Comparison of ENCODE assay signal across 41 cellular contexts in the genomic region with DNA sequence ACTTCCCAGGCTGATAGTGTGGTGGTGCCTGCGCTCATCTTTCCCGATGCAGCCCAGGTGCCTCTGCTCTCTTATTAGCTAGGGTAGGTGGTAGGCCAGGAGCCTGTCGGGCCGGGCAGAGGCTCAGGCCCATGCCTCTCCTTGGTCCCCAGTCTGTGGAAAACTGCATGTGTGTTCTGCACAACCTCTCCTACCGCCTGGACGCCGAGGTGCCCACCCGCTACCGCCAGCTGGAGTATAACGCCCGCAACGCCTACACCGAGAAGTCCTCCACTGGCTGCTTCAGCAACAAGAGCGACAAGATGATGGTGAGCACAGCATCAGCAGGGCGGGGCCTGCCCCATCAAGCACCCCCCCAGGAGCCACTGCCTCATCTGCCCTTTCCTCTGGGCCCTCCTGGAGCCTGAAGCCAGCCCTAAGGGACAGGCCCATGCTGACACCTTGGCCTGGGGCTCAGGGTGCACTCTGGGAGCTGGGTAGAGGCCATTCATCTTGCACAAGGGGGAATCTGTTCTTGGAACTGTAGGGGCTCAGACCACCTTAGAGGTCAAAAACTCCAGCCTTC. TPM values are rescaled to one million over a fixed set of nuclear protein-coding genes. Genes with fewer than 3 reads are reported as not detected.
"Had no signal": no experiment of that assay in that cellular context is flagged by ENCODE, and none has a peak within 500 bp of the region (broad histone marks: within the 10 kb centered on the region; RNA-seq: fewer than 3 reads in every experiment).

No MANE protein-coding gene starts in this region.

- H3K9me3 ChIP-seq: adrenal gland, ascending aorta, breast epithelium, colonic mucosa, esophagus squamous epithelium, gastroesophageal sphincter had no signal

- H3K4me1 ChIP-seq: adrenal gland, ascending aorta, breast epithelium, colonic mucosa, gastroesophageal sphincter had no signal

- H3K27ac ChIP-seq: adrenal gland, ascending aorta, breast epithelium, cardiac muscle cell, colonic mucosa, epithelial cell of prostate, gastroesophageal sphincter, WERI-Rb-1 had no signal

- H3K27ac Mint-ChIP-seq: activated B cell treated with CpG ODN at 0.5 μM for 24 hours; activated CD4-positive, alpha-beta memory T cell treated with anti-CD3 and anti-CD28 coated beads for 36 hours; activated CD4-positive, alpha-beta T cell treated with anti-CD3 and anti-CD28 coated beads for 36 hours; activated CD4-positive, alpha-beta T cell treated with anti-CD3 and anti-CD28 coated beads, Interleukin-2, amount 10 ng/mL, durations not matched to agents 24 days and 14 days; activated CD8-positive, alpha-beta memory T cell treated with anti-CD3 and anti-CD28 coated beads, Interleukin-2, amount 10 ng/mL, durations not matched to agents 7 days and 5 days; activated CD8-positive, alpha-beta T cell treated with anti-CD3 and anti-CD28 coated beads, Interleukin-2, amount 10 ng/mL, durations not matched to agents 7 days and 5 days; activated naive CD4-positive, alpha-beta T cell treated with anti-CD3 and anti-CD28 coated beads for 36 hours; activated naive CD4-positive, alpha-beta T cell treated with anti-CD3 and anti-CD28 coated beads, Interleukin-2, amount 50 U/mL, for 24 hours; activated naive CD8-positive, alpha-beta T cell treated with anti-CD3 and anti-CD28 coated beads for 36 hours; activated naive CD8-positive, alpha-beta T cell treated with anti-CD3 and anti-CD28 coated beads, Interleukin-2, amount 50 U/mL, for 24 hours; activated T-helper 1 cell treated with anti-CD3 and anti-CD28 coated beads, Interleukin-12 subunit alpha, Interleukin-12 subunit beta, Interleukin-2, Interleukin-4 antibody, amounts not matched to agents 30 ng/mL and 10 ng/mL and 1 ng/mL, durations not matched to agents 14 hours and 24 hours and 36 hours; activated T-helper 2 cell treated with anti-CD3 and anti-CD28 coated beads, Interferon-gamma antibody, Interleukin-2, Interleukin-4, amounts not matched to agents 10 μg/mL and 5 μg/mL and 100 μg/mL, durations not matched to agents 14 hours and 24 hours and 36 hours; brain; T-helper 17 cell; T-helper 2 cell treated with Interferon-gamma antibody and Interleukin-4, amounts not matched to agents 5 μg/mL and 100 μg/mL, for 36 hours had no signal

- H3K4me3 ChIP-seq: adrenal gland, ascending aorta, breast epithelium, cardiac muscle cell, colonic mucosa, esophagus squamous epithelium, gastroesophageal sphincter had no signal

- H3K36me3 Mint-ChIP-seq: activated CD4-positive, alpha-beta memory T cell treated with anti-CD3 and anti-CD28 coated beads for 36 hours; activated CD8-positive, alpha-beta memory T cell treated with anti-CD3 and anti-CD28 coated beads, Interleukin-2, amount 10 ng/mL, durations not matched to agents 7 days and 5 days; activated naive CD4-positive, alpha-beta T cell treated with anti-CD3 and anti-CD28 coated beads, Interleukin-2, amount 50 U/mL, for 24 hours; activated naive CD8-positive, alpha-beta T cell treated with anti-CD3 and anti-CD28 coated beads for 36 hours; brain had no signal

- ATAC-seq: activated CD4-positive, alpha-beta T cell treated with anti-CD3 and anti-CD28 coated beads for 36 hours; activated CD8-positive, alpha-beta memory T cell treated with anti-CD3 and anti-CD28 coated beads, Interleukin-2, amount 10 ng/mL, durations not matched to agents 7 days and 5 days; activated CD8-positive, alpha-beta T cell treated with anti-CD3 and anti-CD28 coated beads, Interleukin-2, amount 10 ng/mL, durations not matched to agents 7 days and 5 days; activated naive CD8-positive, alpha-beta T cell treated with anti-CD3 and anti-CD28 coated beads, Interleukin-2, amount 50 U/mL, for 24 hours; gastroesophageal sphincter; T-helper 17 cell had no signal

- H3K9me3 Mint-ChIP-seq: activated B cell treated with CpG ODN at 0.5 μM for 24 hours; activated CD4-positive, alpha-beta memory T cell treated with anti-CD3 and anti-CD28 coated beads for 36 hours; activated CD4-positive, alpha-beta T cell treated with anti-CD3 and anti-CD28 coated beads, Interleukin-2, amount 10 ng/mL, durations not matched to agents 24 days and 14 days; activated naive CD4-positive, alpha-beta T cell treated with anti-CD3 and anti-CD28 coated beads for 36 hours; activated naive CD4-positive, alpha-beta T cell treated with anti-CD3 and anti-CD28 coated beads, Interleukin-2, amount 50 U/mL, for 24 hours; activated naive CD8-positive, alpha-beta T cell treated with anti-CD3 and anti-CD28 coated beads for 36 hours; activated naive CD8-positive, alpha-beta T cell treated with anti-CD3 and anti-CD28 coated beads, Interleukin-2, amount 50 U/mL, for 24 hours; activated T-helper 1 cell treated with anti-CD3 and anti-CD28 coated beads, Interleukin-12 subunit alpha, Interleukin-12 subunit beta, Interleukin-2, Interleukin-4 antibody, amounts not matched to agents 30 ng/mL and 10 ng/mL and 1 ng/mL, durations not matched to agents 14 hours and 24 hours and 36 hours; activated T-helper 2 cell treated with anti-CD3 and anti-CD28 coated beads, Interferon-gamma antibody, Interleukin-2, Interleukin-4, amounts not matched to agents 10 μg/mL and 5 μg/mL and 100 μg/mL, durations not matched to agents 14 hours and 24 hours and 36 hours; T-helper 2 cell treated with Interferon-gamma antibody and Interleukin-4, amounts not matched to agents 5 μg/mL and 100 μg/mL, for 36 hours had no signal

- H3K27me3 ChIP-seq: adrenal gland, ascending aorta, breast epithelium, cardiac muscle cell, colonic mucosa, esophagus squamous epithelium, gastroesophageal sphincter had no signal

- H3K4me1 Mint-ChIP-seq: activated B cell treated with CpG ODN at 0.5 μM for 24 hours; activated CD4-positive, alpha-beta T cell treated with anti-CD3 and anti-CD28 coated beads for 36 hours; activated CD4-positive, alpha-beta T cell treated with anti-CD3 and anti-CD28 coated beads, Interleukin-2, amount 10 ng/mL, durations not matched to agents 24 days and 14 days; activated CD8-positive, alpha-beta memory T cell treated with anti-CD3 and anti-CD28 coated beads, Interleukin-2, amount 10 ng/mL, durations not matched to agents 7 days and 5 days; activated naive CD4-positive, alpha-beta T cell treated with anti-CD3 and anti-CD28 coated beads, Interleukin-2, amount 50 U/mL, for 24 hours; activated naive CD8-positive, alpha-beta T cell treated with anti-CD3 and anti-CD28 coated beads for 36 hours; activated naive CD8-positive, alpha-beta T cell treated with anti-CD3 and anti-CD28 coated beads, Interleukin-2, amount 50 U/mL, for 24 hours had no signal

- H3K36me3 ChIP-seq: adrenal gland, ascending aorta, breast epithelium, cardiac muscle cell, colonic mucosa, gastroesophageal sphincter, WERI-Rb-1 had no signal

- H3K27me3 Mint-ChIP-seq: activated CD4-positive, alpha-beta memory T cell treated with anti-CD3 and anti-CD28 coated beads for 36 hours; activated CD4-positive, alpha-beta T cell treated with anti-CD3 and anti-CD28 coated beads for 36 hours; activated naive CD4-positive, alpha-beta T cell treated with anti-CD3 and anti-CD28 coated beads, Interleukin-2, amount 50 U/mL, for 24 hours; activated naive CD8-positive, alpha-beta T cell treated with anti-CD3 and anti-CD28 coated beads for 36 hours had no signal

- H3K4me3 Mint-ChIP-seq: activated B cell treated with CpG ODN at 0.5 μM for 24 hours; activated CD4-positive, alpha-beta memory T cell treated with anti-CD3 and anti-CD28 coated beads for 36 hours; activated CD4-positive, alpha-beta T cell treated with anti-CD3 and anti-CD28 coated beads for 36 hours; activated CD4-positive, alpha-beta T cell treated with anti-CD3 and anti-CD28 coated beads, Interleukin-2, amount 10 ng/mL, durations not matched to agents 24 days and 14 days; activated CD8-positive, alpha-beta memory T cell treated with anti-CD3 and anti-CD28 coated beads, Interleukin-2, amount 10 ng/mL, durations not matched to agents 7 days and 5 days; activated CD8-positive, alpha-beta T cell treated with anti-CD3 and anti-CD28 coated beads, Interleukin-2, amount 10 ng/mL, durations not matched to agents 7 days and 5 days; activated naive CD4-positive, alpha-beta T cell treated with anti-CD3 and anti-CD28 coated beads for 36 hours; activated naive CD4-positive, alpha-beta T cell treated with anti-CD3 and anti-CD28 coated beads, Interleukin-2, amount 50 U/mL, for 24 hours; activated naive CD8-positive, alpha-beta T cell treated with anti-CD3 and anti-CD28 coated beads for 36 hours; activated naive CD8-positive, alpha-beta T cell treated with anti-CD3 and anti-CD28 coated beads, Interleukin-2, amount 50 U/mL, for 24 hours; activated T-helper 1 cell treated with anti-CD3 and anti-CD28 coated beads, Interleukin-12 subunit alpha, Interleukin-12 subunit beta, Interleukin-2, Interleukin-4 antibody, amounts not matched to agents 30 ng/mL and 10 ng/mL and 1 ng/mL, durations not matched to agents 14 hours and 24 hours and 36 hours; brain; T-helper 17 cell; T-helper 2 cell treated with Interferon-gamma antibody and Interleukin-4, amounts not matched to agents 5 μg/mL and 100 μg/mL, for 36 hours had no signal

- DNase-seq: activated B cell treated with CpG ODN at 0.5 μM for 24 hours; activated CD4-positive, alpha-beta memory T cell treated with anti-CD3 and anti-CD28 coated beads for 36 hours; activated CD4-positive, alpha-beta T cell treated with anti-CD3 and anti-CD28 coated beads for 36 hours; activated CD4-positive, alpha-beta T cell treated with anti-CD3 and anti-CD28 coated beads, Interleukin-2, amount 10 ng/mL, durations not matched to agents 24 days and 14 days; activated CD4-positive, CD25-positive, alpha-beta regulatory T cell treated with anti-CD3 and anti-CD28 coated beads, Interleukin-2, amount 50 U/mL, for 72 hours; activated CD8-positive, alpha-beta memory T cell treated with anti-CD3 and anti-CD28 coated beads, Interleukin-2, amount 10 ng/mL, durations not matched to agents 7 days and 5 days; activated CD8-positive, alpha-beta memory T cell treated with anti-CD3 and anti-CD28 coated beads, Interleukin-2, amount 50 U/mL, for 4 hours; activated CD8-positive, alpha-beta T cell treated with anti-CD3 and anti-CD28 coated beads, Interleukin-2, amount 10 ng/mL, durations not matched to agents 7 days and 5 days; activated effector memory CD4-positive, alpha-beta T cell treated with anti-CD3 and anti-CD28 coated beads, Interleukin-2, amount 50 U/mL, for 16 hours; activated naive CD4-positive, alpha-beta T cell treated with anti-CD3 and anti-CD28 coated beads for 36 hours; activated naive CD8-positive, alpha-beta T cell treated with anti-CD3 and anti-CD28 coated beads for 36 hours; activated naive CD8-positive, alpha-beta T cell treated with anti-CD3 and anti-CD28 coated beads, Interleukin-2, amount 50 U/mL, for 24 hours; activated T-cell treated with anti-CD3 and anti-CD28 coated beads, Interleukin-2, amount 50 U/mL, for 1 hour; activated T-cell treated with anti-CD3 and anti-CD28 coated beads, Interleukin-2, amount 50 U/mL, for 48 hours; adrenal gland; amygdala; central memory CD4-positive, alpha-beta T cell; cerebellar nuclear complex; colonic mucosa; effector CD8-positive, alpha-beta T cell; esophagus squamous epithelium; foreskin melanocyte; T-helper 1 cell; T-helper 17 cell; T1000; WERI-Rb-1 had no signal

RNA-seq across cellular contexts. Expression of a gene that starts 38.6 kb away (rescaled TPM):
- total RNA-seq: activated B cell treated with CpG ODN at 0.5 μM for 24 hours; activated CD4-positive, alpha-beta memory T cell treated with anti-CD3 and anti-CD28 coated beads for 36 hours; activated CD4-positive, alpha-beta T cell treated with anti-CD3 and anti-CD28 coated beads for 36 hours; activated CD4-positive, alpha-beta T cell treated with anti-CD3 and anti-CD28 coated beads, Interleukin-2, amount 10 ng/mL, durations not matched to agents 24 days and 14 days; activated CD8-positive, alpha-beta memory T cell treated with anti-CD3 and anti-CD28 coated beads for 36 hours; activated CD8-positive, alpha-beta memory T cell treated with anti-CD3 and anti-CD28 coated beads, Interleukin-2, amount 10 ng/mL, durations not matched to agents 7 days and 5 days; activated CD8-positive, alpha-beta T cell treated with anti-CD3 and anti-CD28 coated beads, Interleukin-2, amount 10 ng/mL, durations not matched to agents 7 days and 5 days; activated naive CD4-positive, alpha-beta T cell treated with anti-CD3 and anti-CD28 coated beads for 36 hours; activated T-helper 1 cell treated with anti-CD3 and anti-CD28 coated beads, Interleukin-12 subunit alpha, Interleukin-12 subunit beta, Interleukin-2, Interleukin-4 antibody, amounts not matched to agents 30 ng/mL and 10 ng/mL and 1 ng/mL, durations not matched to agents 14 hours and 24 hours and 36 hours; activated T-helper 2 cell treated with anti-CD3 and anti-CD28 coated beads, Interferon-gamma antibody, Interleukin-2, Interleukin-4, amounts not matched to agents 10 μg/mL and 5 μg/mL and 100 μg/mL, durations not matched to agents 14 hours and 24 hours and 36 hours; ascending aorta; endothelial cell of umbilical vein; fibroblast of villous mesenchyme; T-helper 17 cell had no signal
- polyA plus RNA-seq: cardiac muscle cell had no signal

RNA-seq across cellular contexts. Expression of a gene that starts 55.6 kb away (rescaled TPM):
- total RNA-seq: activated B cell treated with CpG ODN at 0.5 μM for 24 hours; activated CD4-positive, alpha-beta memory T cell treated with anti-CD3 and anti-CD28 coated beads for 36 hours; activated CD4-positive, alpha-beta T cell treated with anti-CD3 and anti-CD28 coated beads for 36 hours; activated CD4-positive, alpha-beta T cell treated with anti-CD3 and anti-CD28 coated beads, Interleukin-2, amount 10 ng/mL, durations not matched to agents 24 days and 14 days; activated CD8-positive, alpha-beta memory T cell treated with anti-CD3 and anti-CD28 coated beads for 36 hours; activated CD8-positive, alpha-beta memory T cell treated with anti-CD3 and anti-CD28 coated beads, Interleukin-2, amount 10 ng/mL, durations not matched to agents 7 days and 5 days; activated CD8-positive, alpha-beta T cell treated with anti-CD3 and anti-CD28 coated beads, Interleukin-2, amount 10 ng/mL, durations not matched to agents 7 days and 5 days; activated naive CD4-positive, alpha-beta T cell treated with anti-CD3 and anti-CD28 coated beads for 36 hours; activated naive CD8-positive, alpha-beta T cell treated with anti-CD3 and anti-CD28 coated beads for 36 hours; activated T-helper 1 cell treated with anti-CD3 and anti-CD28 coated beads, Interleukin-12 subunit alpha, Interleukin-12 subunit beta, Interleukin-2, Interleukin-4 antibody, amounts not matched to agents 30 ng/mL and 10 ng/mL and 1 ng/mL, durations not matched to agents 14 hours and 24 hours and 36 hours; activated T-helper 2 cell treated with anti-CD3 and anti-CD28 coated beads, Interferon-gamma antibody, Interleukin-2, Interleukin-4, amounts not matched to agents 10 μg/mL and 5 μg/mL and 100 μg/mL, durations not matched to agents 14 hours and 24 hours and 36 hours; ascending aorta; dermis microvascular lymphatic vessel endothelial cell; endothelial cell of umbilical vein; fibroblast of lung; T-helper 17 cell had no signal
- polyA plus RNA-seq: endothelial cell of umbilical vein had no signal
